ENCODE assay signal across 1 cellular context in the genomic region with DNA sequence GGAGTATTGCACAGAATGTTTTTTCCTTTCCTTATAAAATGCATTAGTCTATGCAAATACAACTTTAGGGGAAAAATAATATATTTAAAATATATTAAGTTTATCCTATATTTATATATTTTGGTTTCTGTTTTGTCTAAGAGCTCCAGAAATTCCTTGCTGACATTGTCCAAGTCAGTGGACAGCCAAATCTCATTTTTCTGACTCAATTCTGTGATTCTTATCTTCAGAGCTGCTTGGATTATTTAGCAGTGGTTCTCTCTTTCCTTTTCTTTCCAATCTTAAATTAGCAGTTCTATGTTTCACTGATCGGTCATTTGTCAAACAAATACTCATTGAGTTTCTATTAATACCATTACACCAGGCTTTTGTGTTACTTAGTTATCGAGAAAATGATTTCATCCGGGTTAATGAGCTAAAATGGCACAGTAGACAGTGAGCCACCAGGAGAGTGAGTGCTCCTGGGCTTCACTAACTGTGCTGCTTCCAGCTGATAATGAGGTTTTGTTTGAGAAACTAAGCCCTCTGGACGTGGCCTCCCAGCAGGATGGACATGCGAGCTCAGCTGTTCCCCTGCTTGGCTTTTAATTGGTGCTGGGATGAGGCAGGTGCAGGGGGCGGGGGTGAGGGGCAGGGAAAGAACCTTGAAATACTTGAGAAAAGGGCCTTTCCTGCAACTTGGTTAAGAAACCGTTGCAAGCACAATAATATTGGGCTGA.
TF ChIP-seq lines count a peak whose summit lies in the region.

No MANE protein-coding gene starts in this region.

TF ChIP-seq in GM12878, 131 proteins besides CTCF, POLR2A, EP300 and RAD21:
- TF ChIP-seq BHLHE40 (IDR thresholded peaks at IDR 0.05; ENCODE audit: borderline replicate concordance in 1 of 2, low read depth in 2 of 2, low read length in 1 of 2) (peak; percentile 13 to 55; a peak in 2 of 4 replicates), PKNOX1 (IDR thresholded peaks at IDR 0.05) (no peak), TCF7 (IDR thresholded peaks at IDR 0.05; ENCODE audit: borderline replicate concordance) (no peak), MTA2 (IDR thresholded peaks at IDR 0.05; ENCODE audit: low read depth) (peak; percentile 69; the same call in 1 of the 2 replicates), BCL11A (IDR thresholded peaks at IDR 0.05; ENCODE audit: low read depth, low read length) (no peak), KDM1A (IDR thresholded peaks at IDR 0.05; ENCODE audit: borderline replicate concordance) (no peak), IKZF1 (conservative IDR thresholded peaks at IDR 0.05) (peak; percentile 39)
